Comparison of ENCODE assay signal across 1 cellular context in the genomic region with DNA sequence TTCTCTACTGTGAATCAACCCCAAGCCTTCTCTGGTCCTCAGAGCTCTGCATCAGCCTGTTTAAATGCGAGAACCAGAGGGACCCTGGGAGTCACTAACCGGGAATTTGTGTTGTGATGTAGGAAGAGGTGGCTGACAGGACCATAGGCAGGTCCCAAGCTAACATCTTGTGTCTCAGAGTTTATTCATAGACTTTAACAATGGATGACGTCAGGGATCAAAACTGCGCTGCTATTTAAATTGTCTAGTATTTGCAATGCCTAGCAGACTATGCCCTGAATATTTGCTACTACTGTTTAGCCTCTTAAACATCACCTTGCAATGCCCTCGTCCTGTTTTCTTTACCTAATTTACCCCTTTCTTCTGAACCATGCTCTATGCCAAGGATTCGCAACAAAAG.
TF ChIP-seq lines count a peak whose summit lies in the region.

No MANE protein-coding gene starts in this region.

TF ChIP-seq in IMR-90, 13 proteins besides CTCF, POLR2A, EP300 and RAD21:
- TF ChIP-seq CEBPB (IDR thresholded peaks at IDR 0.05; ENCODE audit: low read depth, low read length) (no peak), SMC3 (IDR thresholded peaks at IDR 0.05; ENCODE audit: low read depth, low read length) (no peak), CHD1 (IDR thresholded peaks at IDR 0.05; ENCODE audit: low read depth, low read length) (no peak), NFE2L2 (IDR thresholded peaks at IDR 0.05; ENCODE audit: low read depth, low read length) (no peak), RCOR1 (IDR thresholded peaks at IDR 0.05; ENCODE audit: insufficient replicate concordance, low read length) (no peak), MXI1 (IDR thresholded peaks at IDR 0.05; ENCODE audit: borderline replicate concordance, low read depth, low read length) (no peak), MAZ (IDR thresholded peaks at IDR 0.05; ENCODE audit: borderline replicate concordance, low read depth, low read length) (no peak), MAFK (IDR thresholded peaks at IDR 0.05; ENCODE audit: low read depth, low read length) (no peak), BHLHE40 (IDR thresholded peaks at IDR 0.05; ENCODE audit: low read depth, low read length) (no peak), FOS (IDR thresholded peaks at IDR 0.05; ENCODE audit: low read depth, low read length) (no peak), RFX5 (IDR thresholded peaks at IDR 0.05; ENCODE audit: low read depth, low read length) (no peak)
- TF ChIP-seq, protein P1, sequence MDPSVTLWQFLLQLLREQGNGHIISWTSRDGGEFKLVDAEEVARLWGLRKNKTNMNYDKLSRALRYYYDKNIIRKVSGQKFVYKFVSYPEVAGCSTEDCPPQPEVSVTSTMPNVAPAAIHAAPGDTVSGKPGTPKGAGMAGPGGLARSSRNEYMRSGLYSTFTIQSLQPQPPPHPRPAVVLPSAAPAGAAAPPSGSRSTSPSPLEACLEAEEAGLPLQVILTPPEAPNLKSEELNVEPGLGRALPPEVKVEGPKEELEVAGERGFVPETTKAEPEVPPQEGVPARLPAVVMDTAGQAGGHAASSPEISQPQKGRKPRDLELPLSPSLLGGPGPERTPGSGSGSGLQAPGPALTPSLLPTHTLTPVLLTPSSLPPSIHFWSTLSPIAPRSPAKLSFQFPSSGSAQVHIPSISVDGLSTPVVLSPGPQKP (IDR thresholded peaks at IDR 0.05; ENCODE audit: borderline replicate concordance, low read depth, low read length): no peak
- TF ChIP-seq, protein P2, sequence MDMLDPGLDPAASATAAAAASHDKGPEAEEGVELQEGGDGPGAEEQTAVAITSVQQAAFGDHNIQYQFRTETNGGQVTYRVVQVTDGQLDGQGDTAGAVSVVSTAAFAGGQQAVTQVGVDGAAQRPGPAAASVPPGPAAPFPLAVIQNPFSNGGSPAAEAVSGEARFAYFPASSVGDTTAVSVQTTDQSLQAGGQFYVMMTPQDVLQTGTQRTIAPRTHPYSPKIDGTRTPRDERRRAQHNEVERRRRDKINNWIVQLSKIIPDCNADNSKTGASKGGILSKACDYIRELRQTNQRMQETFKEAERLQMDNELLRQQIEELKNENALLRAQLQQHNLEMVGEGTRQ (IDR thresholded peaks at IDR 0.05; ENCODE audit: low read depth, low read length): no peak
